Comparison of ENCODE assay signal across 8 cellular contexts in the genomic region with DNA sequence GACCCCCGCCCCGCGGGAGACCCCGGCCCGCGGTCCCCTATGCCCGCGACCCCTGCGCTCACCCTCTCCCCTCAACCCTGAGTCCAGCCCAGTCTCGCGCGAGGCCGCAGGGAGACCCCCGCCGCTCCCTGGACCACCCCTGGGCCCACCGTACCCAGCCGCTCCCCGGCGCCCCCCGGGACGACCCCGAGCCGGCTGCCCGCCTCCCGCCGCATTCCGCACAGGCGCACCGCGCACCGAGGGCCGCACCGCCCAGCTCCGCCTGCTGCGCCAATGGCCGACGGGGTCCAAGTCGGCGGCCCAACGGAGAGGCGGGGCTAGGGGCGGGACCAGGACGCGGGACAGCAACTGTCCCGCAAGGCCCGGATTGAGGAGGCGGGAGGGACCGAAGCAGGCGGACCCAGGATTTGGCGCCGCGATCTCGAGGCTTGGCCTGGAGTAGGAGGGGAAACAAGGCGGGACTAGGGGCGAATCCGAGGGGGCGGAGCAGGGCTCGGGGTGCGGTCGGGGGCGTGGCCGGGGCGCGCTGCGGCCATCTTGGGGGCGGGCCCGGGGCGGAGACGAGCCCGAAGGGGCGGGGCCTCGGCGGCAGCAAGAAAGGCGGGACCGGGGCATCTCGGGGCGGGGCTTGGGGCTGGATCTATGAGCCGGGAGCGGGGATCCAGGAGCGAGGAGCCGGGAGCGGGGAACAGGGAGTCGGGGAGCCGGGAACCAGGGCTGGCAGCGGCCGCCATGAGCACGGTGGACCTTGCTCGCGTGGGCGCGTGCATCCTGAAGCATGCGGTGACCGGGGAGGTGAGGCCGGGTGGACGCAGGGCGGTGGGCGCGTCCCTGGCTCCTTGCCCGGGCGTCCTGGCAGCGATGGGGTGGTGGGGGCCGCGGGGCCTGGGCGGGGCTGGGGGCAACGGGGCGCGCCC. TPM values are rescaled to one million over a fixed set of nuclear protein-coding genes. Genes with fewer than 3 reads are reported as not detected.
DNase-seq lines count a peak whose midpoint lies in the region; ATAC-seq, FAIRE-seq and TF ChIP-seq lines count a peak whose summit lies in the region.

A gene with protein sequence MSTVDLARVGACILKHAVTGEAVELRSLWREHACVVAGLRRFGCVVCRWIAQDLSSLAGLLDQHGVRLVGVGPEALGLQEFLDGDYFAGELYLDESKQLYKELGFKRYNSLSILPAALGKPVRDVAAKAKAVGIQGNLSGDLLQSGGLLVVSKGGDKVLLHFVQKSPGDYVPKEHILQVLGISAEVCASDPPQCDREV (plus strand): TSS at position 624 of the 917 bp plus-strand sequence. CDS start 109 bp downstream, at position 733.

- no peaks in the 10 kb centered on the region for H3K9me3 ChIP-seq in keratinocyte (ENCODE audit: control insufficient read depth, low read depth, low read length)

- TF ChIP-seq POLR2A in GM19193 (IDR thresholded peaks at IDR 0.05; ENCODE audit: extremely low read depth, insufficient read depth, insufficient read length) = peak; percentile 67

- peaks cover 8% of the 10 kb centered on the region for H3K4me1 ChIP-seq in keratinocyte (ENCODE audit: control insufficient read depth, extremely low read depth, insufficient read depth, low read length)

- peak; percentile 99 for DNase-seq in Ammon's horn (ENCODE audit: low spot score)
- DNase-seq in NCI-H524 (lab: John Stamatoyannopoulos, UW) = peak; percentile 90 to 95
- DNase-seq in activated CD4-positive, alpha-beta T cell treated with anti-CD3 and anti-CD28 coated beads for 24 hours (ENCODE audit: low read depth in 2 of 2) = peak; percentile 97 to 99
- DNase-seq in cerebellum (ENCODE audit: low spot score) = peak; percentile 100
- peak; percentile 96 for DNase-seq in keratinocyte (ENCODE audit: low read depth, low spot score)
- DNase-seq in stimulated activated CD4-positive, alpha-beta T cell treated with anti-CD3 and anti-CD28 coated beads, Interleukin-12 subunit alpha, Interleukin-12 subunit beta, amount 100 ng/mL, for 48 hours (ENCODE audit: low read depth in 2 of 3, low spot score in 1 of 3) = peak; percentile 98 to 99 (median 99)

- H3K79me2 ChIP-seq in keratinocyte (ENCODE audit: control insufficient read depth, insufficient read depth, low read length) = no peaks in the 10 kb centered on the region

- H3K9me1 ChIP-seq in keratinocyte (ENCODE audit: control insufficient read depth, extremely low read depth, insufficient read depth, low read length) = no peaks in the 10 kb centered on the region

- H3K4me2 ChIP-seq in keratinocyte (ENCODE audit: control insufficient read depth, extremely low read depth, insufficient read depth, low read depth, low read length) = peak within 1 kb of the TSS; percentile 88

- peaks cover 3% of the 10 kb centered on the region for H3K27me3 ChIP-seq in keratinocyte (ENCODE audit: control insufficient read depth, extremely low read depth, insufficient read depth, low read length)

- H4K20me1 ChIP-seq in keratinocyte (ENCODE audit: control insufficient read depth, extremely low read depth, insufficient read depth, low read length) = no peaks in the 10 kb centered on the region

- TF ChIP-seq CTCF in keratinocyte (optimal IDR thresholded peaks at IDR 0.05 in 1 of 3, IDR thresholded peaks at IDR 0.05 in 1 of 3, conservative IDR thresholded peaks at IDR 0.05 in 1 of 3; ENCODE audit: extremely low read depth in 1 of 3, insufficient read depth in 2 of 3, low read length in 3 of 3) = no peak

- peak within 1 kb of the TSS; percentile 65 for H3K9ac ChIP-seq in keratinocyte (ENCODE audit: control insufficient read depth, extremely low read depth, insufficient read depth, low read length)

- peak within 1 kb of the TSS; percentile 11 for H3K27ac ChIP-seq in keratinocyte (ENCODE audit: control insufficient read depth, insufficient read depth, low read length)

- peak; percentile 26 for FAIRE-seq in keratinocyte (lab: Jason Lieb, UNC)

- dilution Hi-C loops in keratinocyte (cut with MboI; ENCODE audit: extremely low pct_ligation_motif_present, low sequenced_read_pairs) = no loop called here

- peak within 1 kb of the TSS; percentile 59 to 74 (median 70) for H3K4me3 ChIP-seq in keratinocyte (ENCODE audit: control insufficient read depth in 2 of 3, extremely low read depth in 1 of 3, insufficient read depth in 2 of 3, low read depth in 1 of 3, low read length in 3 of 3)

- H3K36me3 ChIP-seq in keratinocyte (ENCODE audit: control insufficient read depth in 2 of 2, extremely low read depth in 1 of 2, insufficient read depth in 2 of 2, low read length in 2 of 2) = no peaks in the 10 kb centered on the region

- H2AFZ ChIP-seq in keratinocyte (ENCODE audit: control insufficient read depth, low read length) = peak within 1 kb of the TSS; percentile 89

- ATAC-seq in HG03432 (IDR thresholded peaks at IDR 0.05; ENCODE audit: unreplicated experiment) = peak; percentile 59

RNA-seq across cellular contexts. Expression of the gene that starts here (rescaled TPM):
- 12.1 TPM for total RNA-seq in cerebellum
- 11.4 to 18.6 TPM (median 16.8 TPM) in 3 replicates for polyA plus RNA-seq in keratinocyte
- polyA plus RNA-seq in keratinocyte (2011; ENCODE audit: low read depth) = 4.8 TPM
- polyA plus RNA-seq in keratinocyte (2011; cell fraction: cytosol; rRNA removed) = 15.9 and 23.0 TPM in 2 replicates
- polyA plus RNA-seq in keratinocyte (2011; cell fraction: nucleus; rRNA removed) = 22.6 and 25.1 TPM in 2 replicates
- polyA plus RNA-seq in keratinocyte (2012; ENCODE audit: low replicate concordance) = 5.9 and 23.1 TPM in 2 replicates
- 11.2 to 15.5 TPM (median 13.1 TPM) in 3 replicates for polyA minus RNA-seq in keratinocyte
- 20.9 TPM for polyA minus RNA-seq in keratinocyte (2011; cell fraction: cytosol; rRNA and poly(A)+ RNA removed)
- 8.9 and 10.9 TPM in 2 replicates for polyA minus RNA-seq in keratinocyte (2011; cell fraction: nucleus; rRNA and poly(A)+ RNA removed)

Comparison
In these comparisons a context has a peak if more than half of its experiments do, and no peak if none do; other contexts are left out.
1. Peak in every context shown above with its lines: DNase-seq, ATAC-seq, H3K4me3 ChIP-seq and H3K27ac ChIP-seq.